Comparison of ENCODE assay signal across 8 cellular contexts in genomic region chr3:52237659-52238172, GRCh38. TPM values are rescaled to one million over a fixed set of nuclear protein-coding genes. Genes with fewer than 3 reads are reported as not detected.
A peak's percentile ranks its signal among the peaks of the same experiment; 100 is the strongest.
DNase-seq lines count a peak whose midpoint lies in the region; ATAC-seq, FAIRE-seq and TF ChIP-seq lines count a peak whose summit lies in the region.

No MANE protein-coding gene starts in this region.

- in situ Hi-C loops in HepG2 (cut with HindIII; ENCODE audit: extremely low pct_ligation_motif_present, low pct_unique_long_range_greater_than_20kb): no loop called here

- POLR2A ChIA-PET in RWPE1 (lab: Yijun Ruan, JAX; ENCODE audit: low non-redundant PET): interaction anchor here (0.6 to 1.2 kb wide), 3 partner anchors 10 to 51 kb away, joined by 3 to 4 read pairs (median 3); no protein-coding TSS in a partner anchor
- POLR2A ChIA-PET in HepG2 (lab: Yijun Ruan, JAX): interaction anchor here (0.7 to 5.9 kb wide), 27 partner anchors 8 to 298 kb away, joined by 3 to 126 read pairs (median 5); partner anchors contain the start of genes ABHD14B, ACY1, GLYCTK and POC1A

- H3K4me2 ChIP-seq in HepG2 (ENCODE audit: low read depth, low read length): peak overlapping the region; percentile 80

- CTCF ChIA-PET in RWPE1 (lab: Yijun Ruan, JAX): no interaction called here
- CTCF ChIA-PET in HepG2 (lab: Yijun Ruan, JAX; ENCODE audit: low intra/inter-chr PET ratio, low total read pairs): no interaction called here

- no peak for TF ChIP-seq RAD21 in HepG2 (CRISPR knock-in tag; IDR thresholded peaks at IDR 0.05)

- no TSS peak for BruUV-seq in HepG2 (replicated peaks; lab: Mats Ljungman, UMichigan)

- peak overlapping the region; percentile 46 for H3K27ac Mint-ChIP-seq in activated CD4-positive, alpha-beta T cell treated with anti-CD3 and anti-CD28 coated beads, Interleukin-2, amount 10 ng/mL, durations not matched to agents 24 days and 14 days

- intact Hi-C loops in activated CD4-positive, alpha-beta T cell treated with anti-CD3 and anti-CD28 coated beads, Interleukin-2, amount 10 ng/mL, durations not matched to agents 24 days and 14 days (cut with micrococcal nuclease): loop anchor here (1.0 kb wide), 1 partner anchor 17 kb away; no protein-coding TSS in a partner anchor
- intact Hi-C loops in HepG2 (cut with micrococcal nuclease; ENCODE audit: unreplicated experiment): loop anchor here (5.0 kb wide), 1 partner anchor 50 kb away; the partner anchor contains the start of gene GLYCTK

- H3K4me3 Mint-ChIP-seq in activated CD4-positive, alpha-beta T cell treated with anti-CD3 and anti-CD28 coated beads, Interleukin-2, amount 10 ng/mL, durations not matched to agents 24 days and 14 days: peak overlapping the region; percentile 93

- WGBS in HepG2 (ENCODE audit: low lambda C conversion rate): 0% methylated on average over 1 of the region's 8 CpGs

- no peak for TF ChIP-seq EP300 in HepG2 (IDR thresholded peaks at IDR 0.05; ENCODE audit: low read depth in 2 of 2, low read length in 2 of 2)
- TF ChIP-seq EP300 in HepG2 (CRISPR knock-in tag; IDR thresholded peaks at IDR 0.05; ENCODE audit: borderline replicate concordance): no peak

- peaks cover 29% of the 10 kb centered on the region for H3K79me2 ChIP-seq in HepG2 (ENCODE audit: insufficient read depth, low read length)

- H3K9me3 ChIP-seq in HepG2 (ENCODE audit: low read length) (no peaks in the 10 kb centered on the region), subcutaneous abdominal adipose tissue (ENCODE audit: control insufficient read depth in 5 of 5, low read length in 5 of 5) (no peaks in the 10 kb centered on the region)

- peak overlapping the region; percentile 95 for H3K27ac ChIP-seq in RWPE1
- H3K27ac ChIP-seq in HepG2 (ENCODE audit: extremely low read length, insufficient read depth, low read length): peak overlapping the region; percentile 68
- H3K27ac ChIP-seq in subcutaneous abdominal adipose tissue (ENCODE audit: low read depth, low read length): peak overlapping the region; percentile 96

- no peak for DNase-seq in activated CD4-positive, alpha-beta T cell treated with anti-CD3 and anti-CD28 coated beads, Interleukin-2, amount 10 ng/mL, durations not matched to agents 24 days and 14 days
- no peak for DNase-seq in activated CD4-positive, alpha-beta T cell treated with anti-CD3 and anti-CD28 coated beads, Interleukin-2, amount 50 U/mL, for 48 hours
- DNase-seq in RWPE1 (ENCODE audit: low spot score) (peak; percentile 91), dedifferentiated amniotic fluid mesenchymal stem cell (ENCODE audit: extremely low spot score) (peak; percentile 77), HepG2 (ENCODE audit: low spot score) (no peak), NCI-H2107 (lab: John Stamatoyannopoulos, UW) (no peak)

- peak overlapping the region; percentile 89 for H3K9ac ChIP-seq in HepG2 (ENCODE audit: insufficient read depth, low read depth, low read length)
- peak overlapping the region; percentile 50 to 78 (median 62) for H3K9ac ChIP-seq in subcutaneous abdominal adipose tissue (ENCODE audit: low read length in 5 of 5)

- no peaks in the 10 kb centered on the region for H3K9me3 Mint-ChIP-seq in activated CD4-positive, alpha-beta T cell treated with anti-CD3 and anti-CD28 coated beads, Interleukin-2, amount 10 ng/mL, durations not matched to agents 24 days and 14 days

- H3K36me3 Mint-ChIP-seq in activated CD4-positive, alpha-beta T cell treated with anti-CD3 and anti-CD28 coated beads, Interleukin-2, amount 10 ng/mL, durations not matched to agents 24 days and 14 days (ENCODE audit: low read depth): peaks cover 19% of the 10 kb centered on the region

- no peak overlapping the region for H2AFZ ChIP-seq in HepG2 (ENCODE audit: low read length)

- H3K27me3 ChIP-seq in HepG2 (ENCODE audit: control insufficient read depth in 1 of 2, insufficient read depth in 2 of 2, low read length in 2 of 2) (no peaks in the 10 kb centered on the region; a peak in 1 of 5 replicates), subcutaneous abdominal adipose tissue (ENCODE audit: control insufficient read depth in 5 of 5, insufficient read depth in 4 of 5, low read length in 5 of 5) (no peaks in the 10 kb centered on the region)

- no peaks in the 10 kb centered on the region for H3K27me3 Mint-ChIP-seq in activated CD4-positive, alpha-beta T cell treated with anti-CD3 and anti-CD28 coated beads, Interleukin-2, amount 10 ng/mL, durations not matched to agents 24 days and 14 days

- no peak for TF ChIP-seq POLR2A in HepG2 (IDR thresholded peaks at IDR 0.05; ENCODE audit: insufficient read depth in 1 of 2, low read depth in 2 of 2, low read length in 2 of 2)

- H3K4me1 Mint-ChIP-seq in activated CD4-positive, alpha-beta T cell treated with anti-CD3 and anti-CD28 coated beads, Interleukin-2, amount 10 ng/mL, durations not matched to agents 24 days and 14 days: peaks cover 55% of the 10 kb centered on the region

- H3K4me3 ChIP-seq in HepG2 (replicated peaks in 1 of 3; ENCODE audit: insufficient read depth in 1 of 3, low read depth in 2 of 3, low read length in 3 of 3) (peak overlapping the region; percentile 79 to 100 (median 98); a peak in 5 of 6 replicates), subcutaneous abdominal adipose tissue (ENCODE audit: low read depth in 1 of 5, low read length in 5 of 5) (peak overlapping the region; percentile 78 to 91 (median 88))

- H4K20me1 ChIP-seq in HepG2 (ENCODE audit: insufficient read depth, low read length): peaks cover 13% of the 10 kb centered on the region; the same call in 1 of the 2 replicates

- ATAC-seq in HepG2: peak; percentile 48
- no peak for ATAC-seq in HG03565 (IDR thresholded peaks at IDR 0.05; ENCODE audit: unreplicated experiment)

- TF ChIP-seq CTCF in RWPE1 (conservative IDR thresholded peaks at IDR 0.05; ENCODE audit: low read depth) (no peak), HepG2 (CRISPR knock-in tag; IDR thresholded peaks at IDR 0.05) (peak; percentile 17; the same call in 1 of the 2 replicates)

- no peak for FAIRE-seq in HepG2 (lab: Jason Lieb, UNC)

- peaks cover 47% of the 10 kb centered on the region for H3K4me1 ChIP-seq in HepG2 (ENCODE audit: insufficient read depth, low read length)
- H3K4me1 ChIP-seq in subcutaneous abdominal adipose tissue (ENCODE audit: control insufficient read depth in 5 of 5, insufficient read depth in 5 of 5, low read length in 5 of 5): peaks cover 8 to 77% (median 72%) of the 10 kb centered on the region in 5 donors

- H3K36me3 ChIP-seq in HepG2 (replicated peaks in 1 of 2; ENCODE audit: control insufficient read depth in 1 of 2, insufficient read depth in 2 of 2, low read length in 2 of 2): peaks cover 4 to 16% of the 10 kb centered on the region in 2 experiments
- peaks cover 0 to 18% (median 11%) of the 10 kb centered on the region in 5 donors for H3K36me3 ChIP-seq in subcutaneous abdominal adipose tissue (ENCODE audit: control insufficient read depth in 5 of 5, insufficient read depth in 5 of 5, low read length in 5 of 5)

RNA-seq across cellular contexts. Expression of gene TWF2, which starts 1.2 kb away (rescaled TPM):
- 80.3 and 87.0 TPM in 2 replicates for total RNA-seq in activated CD4-positive, alpha-beta T cell treated with anti-CD3 and anti-CD28 coated beads, Interleukin-2, amount 10 ng/mL, durations not matched to agents 24 days and 14 days
- total RNA-seq in HepG2 (2016; rRNA removed; fragmentation: Illumina TruSeq; extraction: Trizol): 45.5 and 49.1 TPM in 2 replicates
- total RNA-seq in HepG2 (2016; cell fraction: cytosol; rRNA removed; fragmentation: Illumina TruSeq; extraction: Trizol; ENCODE audit: low read depth): 9.3 and 10.4 TPM in 2 replicates
- 46.7 and 47.5 TPM in 2 replicates for total RNA-seq in HepG2 (2016; cell fraction: insoluble cytoplasmic fraction; rRNA removed; fragmentation: Illumina TruSeq; extraction: Trizol)
- total RNA-seq in HepG2 (2016; cell fraction: membrane; rRNA removed; fragmentation: Illumina TruSeq; extraction: Trizol): 18.1 and 19.8 TPM in 2 replicates
- 19.0 and 20.5 TPM in 2 replicates for total RNA-seq in HepG2 (2016; cell fraction: nucleus; rRNA removed; fragmentation: Illumina TruSeq; extraction: Trizol)
- 108 and 123 TPM in 2 replicates for polyA plus RNA-seq in HepG2 (2011; rRNA removed)
- 139 and 201 TPM in 2 replicates for polyA plus RNA-seq in HepG2 (2011; cell fraction: cytosol; rRNA removed)
- polyA plus RNA-seq in HepG2 (2011; cell fraction: nucleus; rRNA removed): 105 and 112 TPM in 2 replicates
- polyA plus RNA-seq in HepG2 (2012): 63.2 and 85.2 TPM in 2 replicates
- 10.6 and 11.3 TPM in 2 replicates for polyA plus RNA-seq in HepG2 (2016; cell fraction: cytosol; fragmentation: Illumina TruSeq; extraction: Trizol; ENCODE audit: low read depth)
- polyA plus RNA-seq in HepG2 (2016; cell fraction: insoluble cytoplasmic fraction; fragmentation: Illumina TruSeq; extraction: Trizol; ENCODE audit: low read depth): 55.3 and 58.3 TPM in 2 replicates
- polyA plus RNA-seq in HepG2 (2016; cell fraction: membrane; fragmentation: Illumina TruSeq; extraction: Trizol; ENCODE audit: low read depth): 16.1 and 16.9 TPM in 2 replicates
- 37.2 and 39.4 TPM in 2 replicates for polyA plus RNA-seq in HepG2 (2016; cell fraction: nucleus; fragmentation: Illumina TruSeq; extraction: Trizol; ENCODE audit: insufficient read depth, low read depth)
- 46.6 and 135 TPM in 2 replicates for polyA minus RNA-seq in HepG2 (2011; rRNA and poly(A)+ RNA removed; ENCODE audit: low replicate concordance)
- polyA minus RNA-seq in HepG2 (2011; cell fraction: cytosol; rRNA and poly(A)+ RNA removed): 84.6 and 87.5 TPM in 2 replicates
- polyA minus RNA-seq in HepG2 (2011; cell fraction: nucleus; rRNA and poly(A)+ RNA removed): 18.5 and 25.0 TPM in 2 replicates

RNA-seq across cellular contexts. Expression of gene PPM1M, which starts 7.8 kb away (rescaled TPM):
- total RNA-seq in activated CD4-positive, alpha-beta T cell treated with anti-CD3 and anti-CD28 coated beads, Interleukin-2, amount 10 ng/mL, durations not matched to agents 24 days and 14 days: 48.3 and 49.2 TPM in 2 replicates
- 1.5 and 2.5 TPM in 2 replicates for total RNA-seq in HepG2 (2016; rRNA removed; fragmentation: Illumina TruSeq; extraction: Trizol)
- total RNA-seq in HepG2 (2016; cell fraction: cytosol; rRNA removed; fragmentation: Illumina TruSeq; extraction: Trizol; ENCODE audit: low read depth): 0.91 and 1.1 TPM in 2 replicates
- 2.2 and 2.4 TPM in 2 replicates for total RNA-seq in HepG2 (2016; cell fraction: insoluble cytoplasmic fraction; rRNA removed; fragmentation: Illumina TruSeq; extraction: Trizol)
- total RNA-seq in HepG2 (2016; cell fraction: membrane; rRNA removed; fragmentation: Illumina TruSeq; extraction: Trizol): 2.7 and 3.5 TPM in 2 replicates
- 2.0 and 2.1 TPM in 2 replicates for total RNA-seq in HepG2 (2016; cell fraction: nucleus; rRNA removed; fragmentation: Illumina TruSeq; extraction: Trizol)
- polyA plus RNA-seq in HepG2 (2011; rRNA removed): 5.9 and 6.9 TPM in 2 replicates
- 4.4 and 5.2 TPM in 2 replicates for polyA plus RNA-seq in HepG2 (2011; cell fraction: cytosol; rRNA removed)
- 20.6 and 21.3 TPM in 2 replicates for polyA plus RNA-seq in HepG2 (2011; cell fraction: nucleus; rRNA removed)
- polyA plus RNA-seq in HepG2 (2012): 4.0 and 4.5 TPM in 2 replicates
- polyA plus RNA-seq in HepG2 (2016; cell fraction: cytosol; fragmentation: Illumina TruSeq; extraction: Trizol; ENCODE audit: low read depth): 0.99 and 1.1 TPM in 2 replicates
- polyA plus RNA-seq in HepG2 (2016; cell fraction: insoluble cytoplasmic fraction; fragmentation: Illumina TruSeq; extraction: Trizol; ENCODE audit: low read depth): 2.0 and 2.3 TPM in 2 replicates
- 2.3 and 2.5 TPM in 2 replicates for polyA plus RNA-seq in HepG2 (2016; cell fraction: membrane; fragmentation: Illumina TruSeq; extraction: Trizol; ENCODE audit: low read depth)
- polyA plus RNA-seq in HepG2 (2016; cell fraction: nucleus; fragmentation: Illumina TruSeq; extraction: Trizol; ENCODE audit: insufficient read depth, low read depth): 3.6 and 4.3 TPM in 2 replicates
- polyA minus RNA-seq in HepG2 (2011; rRNA and poly(A)+ RNA removed; ENCODE audit: low replicate concordance): 8.9 and 14.9 TPM in 2 replicates
- polyA minus RNA-seq in HepG2 (2011; cell fraction: cytosol; rRNA and poly(A)+ RNA removed): 1.5 and 1.9 TPM in 2 replicates
- 2.7 and 3.7 TPM in 2 replicates for polyA minus RNA-seq in HepG2 (2011; cell fraction: nucleus; rRNA and poly(A)+ RNA removed)

RNA-seq across cellular contexts. Expression of gene TLR9, which starts 12.3 kb away (rescaled TPM):
- total RNA-seq in activated CD4-positive, alpha-beta T cell treated with anti-CD3 and anti-CD28 coated beads, Interleukin-2, amount 10 ng/mL, durations not matched to agents 24 days and 14 days: 0.17 and 0.42 TPM in 2 replicates
- total RNA-seq in HepG2 (2016; rRNA removed; fragmentation: Illumina TruSeq; extraction: Trizol): not detected in 2 replicates
- total RNA-seq in HepG2 (2016; cell fraction: cytosol; rRNA removed; fragmentation: Illumina TruSeq; extraction: Trizol; ENCODE audit: low read depth): not detected in 2 replicates
- not detected in 2 replicates for total RNA-seq in HepG2 (2016; cell fraction: insoluble cytoplasmic fraction; rRNA removed; fragmentation: Illumina TruSeq; extraction: Trizol)
- not detected in 2 replicates for total RNA-seq in HepG2 (2016; cell fraction: membrane; rRNA removed; fragmentation: Illumina TruSeq; extraction: Trizol)
- total RNA-seq in HepG2 (2016; cell fraction: nucleus; rRNA removed; fragmentation: Illumina TruSeq; extraction: Trizol): not detected in 2 replicates
- polyA plus RNA-seq in HepG2 (2011; rRNA removed): 0.08 TPM in 1 of 2 replicates, not detected in the other
- 0.01 TPM in 2 replicates for polyA plus RNA-seq in HepG2 (2011; cell fraction: cytosol; rRNA removed)
- polyA plus RNA-seq in HepG2 (2011; cell fraction: nucleus; rRNA removed): 0.88 and 0.95 TPM in 2 replicates
- polyA plus RNA-seq in HepG2 (2012): 0.31 TPM in 1 of 2 replicates, not detected in the other
- polyA plus RNA-seq in HepG2 (2016; cell fraction: cytosol; fragmentation: Illumina TruSeq; extraction: Trizol; ENCODE audit: low read depth): not detected in 2 replicates
- not detected in 2 replicates for polyA plus RNA-seq in HepG2 (2016; cell fraction: insoluble cytoplasmic fraction; fragmentation: Illumina TruSeq; extraction: Trizol; ENCODE audit: low read depth)
- not detected in 2 replicates for polyA plus RNA-seq in HepG2 (2016; cell fraction: membrane; fragmentation: Illumina TruSeq; extraction: Trizol; ENCODE audit: low read depth)
- polyA plus RNA-seq in HepG2 (2016; cell fraction: nucleus; fragmentation: Illumina TruSeq; extraction: Trizol; ENCODE audit: insufficient read depth, low read depth): not detected in 2 replicates
- polyA minus RNA-seq in HepG2 (2011; rRNA and poly(A)+ RNA removed; ENCODE audit: low replicate concordance): 0.14 TPM in 1 of 2 replicates, not detected in the other
- polyA minus RNA-seq in HepG2 (2011; cell fraction: cytosol; rRNA and poly(A)+ RNA removed): not detected in 2 replicates
- 0.25 and 0.26 TPM in 2 replicates for polyA minus RNA-seq in HepG2 (2011; cell fraction: nucleus; rRNA and poly(A)+ RNA removed)

RNA-seq across cellular contexts. Expression of gene ALAS1, which starts 39.8 kb away (rescaled TPM):
- total RNA-seq in activated CD4-positive, alpha-beta T cell treated with anti-CD3 and anti-CD28 coated beads, Interleukin-2, amount 10 ng/mL, durations not matched to agents 24 days and 14 days: 115 and 118 TPM in 2 replicates
- total RNA-seq in HepG2 (2016; rRNA removed; fragmentation: Illumina TruSeq; extraction: Trizol): 36.0 and 40.2 TPM in 2 replicates
- 9.6 and 11.6 TPM in 2 replicates for total RNA-seq in HepG2 (2016; cell fraction: cytosol; rRNA removed; fragmentation: Illumina TruSeq; extraction: Trizol; ENCODE audit: low read depth)
- total RNA-seq in HepG2 (2016; cell fraction: insoluble cytoplasmic fraction; rRNA removed; fragmentation: Illumina TruSeq; extraction: Trizol): 33.6 and 35.3 TPM in 2 replicates
- 14.0 and 14.5 TPM in 2 replicates for total RNA-seq in HepG2 (2016; cell fraction: membrane; rRNA removed; fragmentation: Illumina TruSeq; extraction: Trizol)
- total RNA-seq in HepG2 (2016; cell fraction: nucleus; rRNA removed; fragmentation: Illumina TruSeq; extraction: Trizol): 16.9 and 18.1 TPM in 2 replicates
- 39.0 and 43.2 TPM in 2 replicates for polyA plus RNA-seq in HepG2 (2011; rRNA removed)
- polyA plus RNA-seq in HepG2 (2011; cell fraction: cytosol; rRNA removed): 41.2 and 50.6 TPM in 2 replicates
- polyA plus RNA-seq in HepG2 (2011; cell fraction: nucleus; rRNA removed): 30.0 and 30.9 TPM in 2 replicates
- polyA plus RNA-seq in HepG2 (2012): 19.8 and 27.7 TPM in 2 replicates
- 3.9 and 4.3 TPM in 2 replicates for polyA plus RNA-seq in HepG2 (2016; cell fraction: cytosol; fragmentation: Illumina TruSeq; extraction: Trizol; ENCODE audit: low read depth)
- polyA plus RNA-seq in HepG2 (2016; cell fraction: insoluble cytoplasmic fraction; fragmentation: Illumina TruSeq; extraction: Trizol; ENCODE audit: low read depth): 27.6 and 42.4 TPM in 2 replicates
- 6.8 and 7.1 TPM in 2 replicates for polyA plus RNA-seq in HepG2 (2016; cell fraction: membrane; fragmentation: Illumina TruSeq; extraction: Trizol; ENCODE audit: low read depth)
- polyA plus RNA-seq in HepG2 (2016; cell fraction: nucleus; fragmentation: Illumina TruSeq; extraction: Trizol; ENCODE audit: insufficient read depth, low read depth): 26.7 and 30.3 TPM in 2 replicates
- 49.6 and 54.7 TPM in 2 replicates for polyA minus RNA-seq in HepG2 (2011; rRNA and poly(A)+ RNA removed; ENCODE audit: low replicate concordance)
- polyA minus RNA-seq in HepG2 (2011; cell fraction: cytosol; rRNA and poly(A)+ RNA removed): 23.9 and 26.4 TPM in 2 replicates
- polyA minus RNA-seq in HepG2 (2011; cell fraction: nucleus; rRNA and poly(A)+ RNA removed): 17.3 and 19.0 TPM in 2 replicates

RNA-seq across cellular contexts. Expression of gene WDR82, which starts 40.7 kb away (rescaled TPM):
- 104 and 106 TPM in 2 replicates for total RNA-seq in activated CD4-positive, alpha-beta T cell treated with anti-CD3 and anti-CD28 coated beads, Interleukin-2, amount 10 ng/mL, durations not matched to agents 24 days and 14 days
- total RNA-seq in HepG2 (2016; rRNA removed; fragmentation: Illumina TruSeq; extraction: Trizol): 59.5 and 62.0 TPM in 2 replicates
- total RNA-seq in HepG2 (2016; cell fraction: cytosol; rRNA removed; fragmentation: Illumina TruSeq; extraction: Trizol; ENCODE audit: low read depth): 6.3 and 6.7 TPM in 2 replicates
- total RNA-seq in HepG2 (2016; cell fraction: insoluble cytoplasmic fraction; rRNA removed; fragmentation: Illumina TruSeq; extraction: Trizol): 58.9 and 60.5 TPM in 2 replicates
- total RNA-seq in HepG2 (2016; cell fraction: membrane; rRNA removed; fragmentation: Illumina TruSeq; extraction: Trizol): 27.7 and 28.8 TPM in 2 replicates
- 32.4 and 32.6 TPM in 2 replicates for total RNA-seq in HepG2 (2016; cell fraction: nucleus; rRNA removed; fragmentation: Illumina TruSeq; extraction: Trizol)
- 39.1 and 41.9 TPM in 2 replicates for polyA plus RNA-seq in HepG2 (2011; rRNA removed)
- 23.5 and 37.7 TPM in 2 replicates for polyA plus RNA-seq in HepG2 (2011; cell fraction: cytosol; rRNA removed)
- 10.7 and 14.5 TPM in 2 replicates for polyA plus RNA-seq in HepG2 (2011; cell fraction: nucleus; rRNA removed)
- 48.3 and 52.2 TPM in 2 replicates for polyA plus RNA-seq in HepG2 (2012)
- polyA plus RNA-seq in HepG2 (2016; cell fraction: cytosol; fragmentation: Illumina TruSeq; extraction: Trizol; ENCODE audit: low read depth): 3.6 and 4.2 TPM in 2 replicates
- polyA plus RNA-seq in HepG2 (2016; cell fraction: insoluble cytoplasmic fraction; fragmentation: Illumina TruSeq; extraction: Trizol; ENCODE audit: low read depth): 60.6 and 66.1 TPM in 2 replicates
- polyA plus RNA-seq in HepG2 (2016; cell fraction: membrane; fragmentation: Illumina TruSeq; extraction: Trizol; ENCODE audit: low read depth): 13.9 and 15.0 TPM in 2 replicates
- 38.8 and 40.8 TPM in 2 replicates for polyA plus RNA-seq in HepG2 (2016; cell fraction: nucleus; fragmentation: Illumina TruSeq; extraction: Trizol; ENCODE audit: insufficient read depth, low read depth)
- polyA minus RNA-seq in HepG2 (2011; rRNA and poly(A)+ RNA removed; ENCODE audit: low replicate concordance): 52.7 and 77.7 TPM in 2 replicates
- polyA minus RNA-seq in HepG2 (2011; cell fraction: cytosol; rRNA and poly(A)+ RNA removed): 29.3 and 33.9 TPM in 2 replicates
- 28.7 and 33.2 TPM in 2 replicates for polyA minus RNA-seq in HepG2 (2011; cell fraction: nucleus; rRNA and poly(A)+ RNA removed)

Comparison
In these comparisons a context has a peak if more than half of its experiments do, and no peak if none do; other contexts are left out.
1. DNase-seq: peak in RWPE1 (single experiment) and dedifferentiated amniotic fluid mesenchymal stem cell (single experiment); none in activated CD4-positive, alpha-beta T cell treated with anti-CD3 and anti-CD28 coated beads, Interleukin-2, amount 10 ng/mL, durations not matched to agents 24 days and 14 days (single experiment), activated CD4-positive, alpha-beta T cell treated with anti-CD3 and anti-CD28 coated beads, Interleukin-2, amount 50 U/mL, for 48 hours (0 of 2), HepG2 (single experiment) and NCI-H2107 (single experiment).
2. RNA of gene PPM1M, which starts 7.8 kb away (total RNA-seq): 48.3 to 49.2 TPM in activated CD4-positive, alpha-beta T cell treated with anti-CD3 and anti-CD28 coated beads, Interleukin-2, amount 10 ng/mL, durations not matched to agents 24 days and 14 days; 0.91 to 3.5 TPM in HepG2; every median in the first group is over 10 times any median in the second.
3. Peak in every context shown above with its lines, with median percentiles within 50 percentile points of each other: H3K27ac ChIP-seq.